ENCODE assay signal across 8 cellular contexts in genomic region chr12:53728206-53728605, GRCh38. TPM values are rescaled to one million over a fixed set of nuclear protein-coding genes. Genes with fewer than 3 reads are reported as not detected.
A peak's percentile ranks its signal among the peaks of the same experiment; 100 is the strongest.
DNase-seq lines count a peak whose midpoint lies in the region; ATAC-seq and TF ChIP-seq lines count a peak whose summit lies in the region.

No MANE protein-coding gene starts in this region.

- H3K4me2 ChIP-seq in PC-3 (ENCODE audit: low read length), result peak overlapping the region; percentile 91

- H3K27ac Mint-ChIP-seq in endothelial cell (ENCODE audit: unreplicated experiment), result peak overlapping the region; percentile 34
- peak overlapping the region; percentile 30 for H3K27ac Mint-ChIP-seq in progenitor cell of endocrine pancreas

- no peaks in the 10 kb centered on the region for H3K27me3 ChIP-seq in PC-3 (ENCODE audit: low read length)

- TF ChIP-seq CTCF in PC-3 (conservative IDR thresholded peaks at IDR 0.05; ENCODE audit: low read depth, low read length) (no peak), endothelial cell (IDR thresholded peaks at IDR 0.05; ENCODE audit: unreplicated experiment) (no peak), progenitor cell of endocrine pancreas (IDR thresholded peaks at IDR 0.05; ENCODE audit: unreplicated experiment) (no peak)

- intact Hi-C loops in PC-3 (cut with micrococcal nuclease), result no loop called here

- H3K9me2 ChIP-seq in PC-3 (replicated peaks; ENCODE audit: low read length), result no peaks in the 10 kb centered on the region

- H3K36me3 Mint-ChIP-seq in endothelial cell (ENCODE audit: low read depth, unreplicated experiment) (peaks cover 18% of the 10 kb centered on the region), progenitor cell of endocrine pancreas (ENCODE audit: insufficient read depth) (no peaks in the 10 kb centered on the region)

- no peaks in the 10 kb centered on the region for H3K36me3 ChIP-seq in PC-3 (ENCODE audit: low read depth, low read length)

- BruUV-seq in PC-3 (replicated peaks; lab: Mats Ljungman, UMichigan), result no TSS peak

- H3K9me3 Mint-ChIP-seq in endothelial cell (ENCODE audit: unreplicated experiment) (no peaks in the 10 kb centered on the region), progenitor cell of endocrine pancreas (ENCODE audit: low read depth) (no peaks in the 10 kb centered on the region)

- H3K79me2 ChIP-seq in PC-3 (ENCODE audit: low read length), result no peaks in the 10 kb centered on the region

- POLR2A ChIA-PET in PC-3 (lab: Charles Lee; ENCODE audit: unreplicated experiment), result interaction anchor here (0.6 kb wide), 1 partner anchor 22 kb away, joined by 5 read pairs; no protein-coding TSS in a partner anchor

- no peak for DNase-seq in PC-3
- DNase-seq in endothelial cell (ENCODE audit: low spot score), result no peak
- no peak for DNase-seq in progenitor cell of endocrine pancreas (ENCODE audit: low spot score, unreplicated experiment)
- DNase-seq in C1 segment of cervical spinal cord (lab: John Stamatoyannopoulos, UW), result no peak
- DNase-seq in SW480 (ENCODE audit: low spot score), result no peak
- no peak for DNase-seq in DMS114 treated with DMSO at 0.1 percent for 48 hours (lab: John Stamatoyannopoulos, UW; ENCODE audit: unreplicated experiment)

- no peaks in the 10 kb centered on the region for H4K20me1 ChIP-seq in PC-3 (ENCODE audit: low read length)

- no peak overlapping the region for H3K27ac ChIP-seq in PC-3 (ENCODE audit: low read length)

- no peak for ATAC-seq in PC-3
- no peak for ATAC-seq in HG02642 (IDR thresholded peaks at IDR 0.05; ENCODE audit: poor library complexity, unreplicated experiment)

- no peaks in the 10 kb centered on the region for H3F3A ChIP-seq in PC-3 (ENCODE audit: low read length, unreplicated experiment)

- H3K27me3 Mint-ChIP-seq in endothelial cell (ENCODE audit: unreplicated experiment) (peaks cover 5% of the 10 kb centered on the region), progenitor cell of endocrine pancreas (peaks cover 18% of the 10 kb centered on the region)

- H3K4me1 Mint-ChIP-seq in endothelial cell (ENCODE audit: unreplicated experiment), result peaks cover 34% of the 10 kb centered on the region
- peaks cover 10% of the 10 kb centered on the region for H3K4me1 Mint-ChIP-seq in progenitor cell of endocrine pancreas (ENCODE audit: low read depth)

- no peaks in the 10 kb centered on the region for H3K9me3 ChIP-seq in PC-3 (ENCODE audit: low read length)

- CTCF ChIA-PET in PC-3 (lab: Charles Lee), result no interaction called here

- H2AFZ ChIP-seq in PC-3 (ENCODE audit: low read length), result peak overlapping the region; percentile 97

- H3K4me3 ChIP-seq in GM08714 (ENCODE audit: low read length), result peak overlapping the region; percentile 73; the same call in 1 of the 2 replicates
- H3K4me3 ChIP-seq in PC-3 (ENCODE audit: low read length), result peak overlapping the region; percentile 77

- no peak overlapping the region for H3K9ac ChIP-seq in PC-3 (ENCODE audit: low read length)

- H3K4me3 Mint-ChIP-seq in endothelial cell (ENCODE audit: unreplicated experiment) (peak overlapping the region; percentile 99), progenitor cell of endocrine pancreas (ENCODE audit: low read depth) (peak overlapping the region; percentile 99)

- peaks cover 20% of the 10 kb centered on the region for H3K4me1 ChIP-seq in PC-3 (ENCODE audit: insufficient read depth, low read length)

RNA-seq across cellular contexts. Expression of gene CALCOCO1, which starts 1.0 kb away (rescaled TPM):
- 20.4 and 30.6 TPM in 2 replicates for total RNA-seq in PC-3 (2014; rRNA removed)
- total RNA-seq in endothelial cell (ENCODE audit: unreplicated experiment), result 144 TPM
- total RNA-seq in progenitor cell of endocrine pancreas, result 89.5 and 101 TPM in 2 replicates

RNA-seq across cellular contexts. Expression of gene CISTR, which starts 23.6 kb away (rescaled TPM):
- total RNA-seq in PC-3 (2014; rRNA removed) (not detected in 2 replicates), endothelial cell (ENCODE audit: unreplicated experiment) (1.4 TPM), progenitor cell of endocrine pancreas (0.58 TPM in 1 of 2 replicates, not detected in the other)

RNA-seq across cellular contexts. Expression of gene ATP5MC2, which starts 52.3 kb away (rescaled TPM):
- total RNA-seq in PC-3 (2014; rRNA removed), result 244 and 322 TPM in 2 replicates
- total RNA-seq in endothelial cell (ENCODE audit: unreplicated experiment), result 342 TPM
- total RNA-seq in progenitor cell of endocrine pancreas, result 316 and 327 TPM in 2 replicates
